ENCODE assay signal across 11 cellular contexts in the genomic region with DNA sequence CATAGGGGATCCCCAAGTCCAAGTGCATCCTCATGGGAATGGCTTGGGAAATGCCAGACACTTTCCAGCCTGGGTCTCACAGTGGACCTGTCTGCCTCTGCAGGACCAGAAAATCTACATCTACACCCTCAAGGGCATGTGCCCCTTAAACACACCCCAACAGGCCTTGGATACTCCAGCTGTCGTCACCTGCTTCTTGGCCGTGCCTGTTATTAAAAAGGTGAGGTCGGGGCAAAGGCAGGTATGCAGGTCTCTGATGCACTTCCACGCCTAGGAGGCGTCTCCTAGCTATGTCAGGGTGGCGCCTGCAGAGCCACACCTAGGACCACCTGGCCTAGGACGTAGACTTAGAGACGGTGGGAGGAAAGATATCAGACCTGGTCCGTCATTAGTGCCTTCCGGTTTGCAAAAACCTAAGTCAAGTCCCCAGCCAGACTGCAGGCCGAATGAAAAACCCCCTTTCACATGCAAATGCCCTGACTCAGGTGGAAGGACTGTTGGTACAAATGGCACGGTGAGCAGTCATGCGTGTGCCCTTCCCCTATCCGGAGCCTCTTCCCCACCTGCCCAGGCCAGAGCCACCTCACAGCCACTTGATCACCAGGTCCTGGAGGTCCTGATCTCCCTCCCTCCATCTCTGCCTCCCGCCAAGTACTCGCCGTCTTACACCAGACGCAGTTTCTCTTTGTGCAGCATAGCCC.
DNase-seq lines count a peak whose midpoint lies in the region; ATAC-seq and TF ChIP-seq lines count a peak whose summit lies in the region.
"Had no signal": no experiment of that assay in that cellular context is flagged by ENCODE, and none has a peak within 500 bp of the region (broad histone marks: within the 10 kb centered on the region; RNA-seq: fewer than 3 reads in every experiment).

No MANE protein-coding gene starts in this region.

- DNase-seq in GM20000 (ENCODE audit: low spot score) (peak; percentile 65), islet precursor cell (peak; percentile 60), activated gamma-delta T cell (lab: John Stamatoyannopoulos, UW) (no peak), HEK293T (ENCODE audit: extremely low spot score) (no peak), NOMO-1 (lab: John Stamatoyannopoulos, UW; ENCODE audit: unreplicated experiment in 2 of 2) (no peak)
- DNase-seq: NCI-H345, nucleus accumbens had no signal

- H3K4me3 ChIP-seq in BLaER1 treated with 17β-estradiol and CSF1 and Interleukin-3, amounts not matched to agents 10 nM and 100 nM = no peak overlapping the region

- no peak for TF ChIP-seq CTCF in GM20000 (IDR thresholded peaks at IDR 0.05; ENCODE audit: extremely low read depth, missing control alignments)

- no peak overlapping the region for H3K9ac ChIP-seq in BLaER1 treated with 17β-estradiol and CSF1 and Interleukin-3, amounts not matched to agents 10 nM and 100 nM

- H3K27me3 ChIP-seq in BLaER1 treated with 17β-estradiol and CSF1 and Interleukin-3, amounts not matched to agents 10 nM and 100 nM = peaks cover 0 to 59% (median 10%) of the 10 kb centered on the region in 11 experiments; a peak in 15 of 22 replicates

- peaks cover 0 to 16% (median 0%) of the 10 kb centered on the region in 11 experiments; a peak in 3 of 22 replicates for H4K20me1 ChIP-seq in BLaER1 treated with 17β-estradiol and CSF1 and Interleukin-3, amounts not matched to agents 10 nM and 100 nM

- H3K4me1 ChIP-seq in BLaER1 treated with 17β-estradiol and CSF1 and Interleukin-3, amounts not matched to agents 10 nM and 100 nM = peaks cover 0 to 49% (median 29%) of the 10 kb centered on the region in 10 experiments; a peak in 17 of 20 replicates

- no peaks in the 10 kb centered on the region; a peak in 1 of 22 replicates for H3K9me3 ChIP-seq in BLaER1 treated with 17β-estradiol and CSF1 and Interleukin-3, amounts not matched to agents 10 nM and 100 nM (replicated peaks in 1 of 11)

- H3K36me3 ChIP-seq in BLaER1 treated with 17β-estradiol and CSF1 and Interleukin-3, amounts not matched to agents 10 nM and 100 nM = 0 out of 22 replicates have a peak, but pooled peaks cover 0 to 5% (median 0%) of the 10 kb centered on the region in 11 experiments

- POLR2A ChIA-PET in HEK293T (lab: Yijun Ruan, JAX) = no interaction called here

- CTCF ChIA-PET in HEK293T (lab: Yijun Ruan, JAX) = no interaction called here

- no peak overlapping the region for H3K27ac ChIP-seq in BLaER1 treated with 17β-estradiol and CSF1 and Interleukin-3, amounts not matched to agents 10 nM and 100 nM

- peak overlapping the region in 9 of 11 experiments; percentile 2 to 67 (median 47); a peak in 16 of 22 replicates for H3K4me2 ChIP-seq in BLaER1 treated with 17β-estradiol and CSF1 and Interleukin-3, amounts not matched to agents 10 nM and 100 nM

- ATAC-seq in HG03439 (IDR thresholded peaks at IDR 0.05; ENCODE audit: unreplicated experiment) (peak; percentile 70), HG03139 (IDR thresholded peaks at IDR 0.05; ENCODE audit: unreplicated experiment) (no peak)
- ATAC-seq: stimulated activated effector memory CD8-positive, alpha-beta T cell treated with anti-CD3 and anti-CD28 coated beads, Interleukin-12 subunit alpha, Interleukin-12 subunit beta, amount 100 ng/mL, for 72 hours had no signal

TF ChIP-seq in HEK293T, 16 proteins besides CTCF, POLR2A, EP300 and RAD21:
- TF ChIP-seq FOXK2 (IDR thresholded peaks at IDR 0.05) (no peak), TARDBP (IDR thresholded peaks at IDR 0.05) (no peak), SP1 (IDR thresholded peaks at IDR 0.05) (no peak)
- TF ChIP-seq, protein P1, sequence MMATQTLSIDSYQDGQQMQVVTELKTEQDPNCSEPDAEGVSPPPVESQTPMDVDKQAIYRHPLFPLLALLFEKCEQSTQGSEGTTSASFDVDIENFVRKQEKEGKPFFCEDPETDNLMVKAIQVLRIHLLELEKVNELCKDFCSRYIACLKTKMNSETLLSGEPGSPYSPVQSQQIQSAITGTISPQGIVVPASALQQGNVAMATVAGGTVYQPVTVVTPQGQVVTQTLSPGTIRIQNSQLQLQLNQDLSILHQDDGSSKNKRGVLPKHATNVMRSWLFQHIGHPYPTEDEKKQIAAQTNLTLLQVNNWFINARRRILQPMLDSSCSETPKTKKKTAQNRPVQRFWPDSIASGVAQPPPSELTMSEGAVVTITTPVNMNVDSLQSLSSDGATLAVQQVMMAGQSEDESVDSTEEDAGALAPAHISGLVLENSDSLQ (IDR thresholded peaks at IDR 0.05) = no peak

Comparison
In these comparisons a context has a peak if more than half of its experiments do, and no peak if none do; other contexts are left out.
1. DNase-seq: peak in GM20000 (single experiment) and islet precursor cell (single experiment); none in activated gamma-delta T cell (single experiment), HEK293T (single experiment) and NOMO-1 (0 of 2).